In the genomic region with DNA sequence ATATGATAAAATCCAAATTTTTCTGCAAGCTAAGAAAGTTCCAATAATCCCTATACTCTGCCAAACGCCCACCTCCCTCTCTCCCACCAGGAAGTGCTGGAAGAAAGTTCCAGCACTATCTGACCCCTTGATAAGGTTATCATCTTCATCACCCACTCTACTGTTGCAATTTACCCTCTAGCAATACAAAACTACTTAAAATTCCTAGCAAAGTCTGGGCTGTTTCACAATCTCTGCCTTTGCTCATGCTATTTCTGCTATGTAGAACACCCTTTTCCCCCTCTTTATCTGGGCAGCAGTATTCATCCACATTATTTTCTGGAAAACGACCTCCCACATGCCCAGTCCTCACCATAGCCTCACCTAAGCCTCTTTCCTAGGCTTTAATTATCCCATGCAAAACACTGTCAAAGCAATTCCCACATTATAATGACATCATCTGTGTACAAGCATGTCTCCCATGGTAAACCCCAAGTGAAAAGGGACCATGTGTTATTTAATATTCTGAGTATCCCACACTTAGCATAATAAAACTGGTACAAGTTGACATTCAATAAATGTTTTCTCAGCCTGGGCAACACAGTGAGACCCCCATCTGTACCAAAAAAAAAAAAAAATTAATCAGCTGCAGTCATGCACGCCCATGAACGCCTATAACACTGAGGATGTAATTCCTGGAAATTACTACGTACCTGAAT, we compare ENCODE assay signal across 18 cellular contexts. TPM values are rescaled to one million over a fixed set of nuclear protein-coding genes. Genes with fewer than 3 reads are reported as not detected.
DNase-seq lines count a peak whose midpoint lies in the region; ATAC-seq and TF ChIP-seq lines count a peak whose summit lies in the region.
"Had no signal": no experiment of that assay in that cellular context is flagged by ENCODE, and none has a peak within 500 bp of the region (broad histone marks: within the 10 kb centered on the region; RNA-seq: fewer than 3 reads in every experiment).

No MANE protein-coding gene starts in this region.

- no peaks in the 10 kb centered on the region for H3K27me3 ChIP-seq in RWPE2 (ENCODE audit: insufficient read depth, poor library complexity, severe bottlenecking)

- DNase-seq in NCI-H82 (lab: John Stamatoyannopoulos, UW) (peak; percentile 33), NCI-H82 treated with DMSO at 0.1 percent for 48 hours (lab: John Stamatoyannopoulos, UW; ENCODE audit: unreplicated experiment) (no peak), RWPE2 (ENCODE audit: low spot score) (no peak), fibroblast of villous mesenchyme (ENCODE audit: low read depth) (peak; percentile 82), renal cortical epithelial cell (ENCODE audit: low read depth) (peak; percentile 72), Right ventricle myocardium superior (no peak)
- DNase-seq: activated CD8-positive, alpha-beta memory T cell treated with anti-CD3 and anti-CD28 coated beads, Interleukin-2, amount 50 U/mL, for 4 hours; central memory CD4-positive, alpha-beta T cell; NCI-H1694; NCI-H510A treated with DMSO at 0.1 percent for 48 hours; PC-3 had no signal

- H3K36me3 ChIP-seq in RWPE2 (ENCODE audit: low read depth), result peaks cover 46% of the 10 kb centered on the region

- H3K4me3 ChIP-seq in RWPE2 (ENCODE audit: severe bottlenecking) (no peak overlapping the region), fibroblast of villous mesenchyme (ENCODE audit: low read depth, low read length) (no peak overlapping the region)

- peaks cover 14% of the 10 kb centered on the region for H3K4me1 ChIP-seq in RWPE2 (ENCODE audit: insufficient read depth, poor library complexity, severe bottlenecking)

- peak overlapping the region; percentile 3 for H3K27ac ChIP-seq in RWPE2 (ENCODE audit: poor library complexity, severe bottlenecking)
- H3K27ac ChIP-seq: 22Rv1 had no signal

- no peak for TF ChIP-seq CTCF in RWPE2 (IDR thresholded peaks at IDR 0.05; ENCODE audit: poor library complexity, severe bottlenecking)
- TF ChIP-seq CTCF in fibroblast of villous mesenchyme (IDR thresholded peaks at IDR 0.05; ENCODE audit: insufficient read depth, low read depth, low read length), result no peak

- intact Hi-C loops in Right ventricle myocardium superior (cut with DNase I), result no loop called here

- ATAC-seq in RWPE2 (ENCODE audit: low read depth), result no peak
- ATAC-seq in Right ventricle myocardium superior (ENCODE audit: poor library complexity), result no peak
- ATAC-seq in HG03135 (IDR thresholded peaks at IDR 0.05; ENCODE audit: unreplicated experiment), result no peak
- no peak for ATAC-seq in HG03442 (IDR thresholded peaks at IDR 0.05; ENCODE audit: unreplicated experiment)
- ATAC-seq: PC-3 had no signal

- no peaks in the 10 kb centered on the region for H3K9me3 ChIP-seq in RWPE2 (ENCODE audit: severe bottlenecking)

RNA-seq across cellular contexts. Expression of gene F11R, which starts 11.9 kb away (rescaled TPM):
- total RNA-seq in fibroblast of villous mesenchyme (0.32 and 5.6 TPM in 2 replicates), renal cortical epithelial cell (145 and 248 TPM in 2 replicates), Right ventricle myocardium superior (10.1 TPM)

RNA-seq across cellular contexts. Expression of gene TSTD1, which starts 29.8 kb away (rescaled TPM):
- total RNA-seq in fibroblast of villous mesenchyme (1.6 and 18.6 TPM in 2 replicates), renal cortical epithelial cell (45.1 and 106 TPM in 2 replicates), Right ventricle myocardium superior (9.3 TPM)
- total RNA-seq: G401 had no signal

RNA-seq across cellular contexts. Expression of gene USF1, which starts 36.8 kb away (rescaled TPM):
- 52.5 and 62.2 TPM in 2 replicates for total RNA-seq in fibroblast of villous mesenchyme
- total RNA-seq in renal cortical epithelial cell, result 61.1 and 80.9 TPM in 2 replicates
- total RNA-seq in Right ventricle myocardium superior, result 28.4 TPM

RNA-seq across cellular contexts. Expression of gene ITLN2, which starts 54.4 kb away (rescaled TPM):
- not detected in 2 replicates for total RNA-seq in fibroblast of villous mesenchyme
- not detected in 2 replicates for total RNA-seq in renal cortical epithelial cell
- not detected for total RNA-seq in Right ventricle myocardium superior
- total RNA-seq: G401; glomerular endothelial cell; LHCN-M2; PC-3; T-helper 1 cell treated with Interleukin-12 subunit alpha and Interleukin-12 subunit beta and Interleukin-4 antibody, amounts not matched to agents 30 ng/mL and 1 ng/mL, for 36 hours had no signal

Comparison
In these comparisons a context has a peak if more than half of its experiments do, and no peak if none do; other contexts are left out.
1. DNase-seq: peak in NCI-H82 (single experiment), fibroblast of villous mesenchyme (single experiment) and renal cortical epithelial cell (single experiment); none in NCI-H82 treated with DMSO at 0.1 percent for 48 hours (single experiment), RWPE2 (single experiment) and Right ventricle myocardium superior (single experiment).
2. RNA of gene F11R, which starts 11.9 kb away (total RNA-seq): 145 to 248 TPM in renal cortical epithelial cell; 10.1 TPM in Right ventricle myocardium superior (single experiment) and 0.32 to 5.6 TPM in fibroblast of villous mesenchyme; every median in the first group is over 10 times any median in the second.